Comparison of ENCODE assay signal across 8 cellular contexts in the genomic region with DNA sequence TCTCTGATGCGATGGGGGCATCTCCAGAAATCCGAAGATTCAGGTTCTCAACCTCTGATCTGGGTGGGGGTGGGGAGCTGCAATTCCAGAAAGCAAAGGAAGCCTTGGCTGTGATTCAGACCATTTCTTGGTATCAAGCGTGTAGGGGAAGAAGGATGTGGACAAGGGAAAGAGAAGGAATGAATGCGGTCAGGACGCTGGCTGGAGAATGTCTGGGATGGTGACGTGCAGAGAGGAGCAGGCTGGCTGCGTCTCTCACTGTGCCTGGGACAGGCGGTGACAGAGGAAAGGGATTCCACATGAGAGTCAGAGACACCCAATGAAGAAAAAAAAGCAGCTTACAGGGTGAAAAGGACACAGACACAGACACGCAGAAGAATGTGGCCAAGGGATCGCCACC. TPM values are rescaled to one million over a fixed set of nuclear protein-coding genes. Genes with fewer than 3 reads are reported as not detected.
DNase-seq lines count a peak whose midpoint lies in the region; ATAC-seq, FAIRE-seq and TF ChIP-seq lines count a peak whose summit lies in the region.
"Not testable (repeated sequence)": the region's sequence is repeated elsewhere in the genome, so short reads cannot be mapped to it uniquely, and the experiment has no call there.

No MANE protein-coding gene starts in this region.

- peaks cover 17% of the 10 kb centered on the region for H3K27me3 Mint-ChIP-seq in GM23338 (ENCODE audit: insufficient read depth, low read depth, poor library complexity)
- not testable (repeated sequence) for H3K27me3 Mint-ChIP-seq in astrocyte (ENCODE audit: low read depth, unreplicated experiment)

- H3K23ac ChIP-seq in mesenchymal stem cell (ENCODE audit: low read length in 2 of 2): not testable (repeated sequence)

- TF ChIP-seq POLR2A in A549 (IDR thresholded peaks at IDR 0.05; ENCODE audit: low read length): not testable (repeated sequence)

- not testable (repeated sequence) for H3K18ac ChIP-seq in mesenchymal stem cell (ENCODE audit: low read depth in 1 of 2, low read length in 2 of 2)

- H3K27ac ChIP-seq in A549 (peak overlapping the region; percentile 60 to 72; a peak in 4 of 6 replicates), HUES64 (ENCODE audit: low read depth, low read length) (peak overlapping the region; percentile 58; the same call in 1 of the 2 replicates), astrocyte (ENCODE audit: low read depth, low read length) (peak overlapping the region; percentile 38), osteoblast (ENCODE audit: low read depth, low read length) (peak overlapping the region; percentile 20)
- not testable (repeated sequence) for H3K27ac ChIP-seq in GM23338 (ENCODE audit: low read depth); mesenchymal stem cell (ENCODE audit: low read length, poor library complexity, severe bottlenecking)

- CTCF ChIA-PET in A549 (lab: Yijun Ruan, JAX): not testable (repeated sequence)

- H3K9ac ChIP-seq in HUES64 (ENCODE audit: low read depth, low read length); mesenchymal stem cell (ENCODE audit: low read length): not testable (repeated sequence)
- H3K9ac ChIP-seq in astrocyte (ENCODE audit: low read length): peak overlapping the region; percentile 6

- H2BK5ac ChIP-seq in mesenchymal stem cell (ENCODE audit: low read depth, low read length, poor library complexity, severe bottlenecking): not testable (repeated sequence)

- H3K4me2 ChIP-seq in A549 (peak overlapping the region; percentile 65), astrocyte (ENCODE audit: low read length) (peak overlapping the region; percentile 15), osteoblast (ENCODE audit: insufficient read depth, low read length) (peak overlapping the region; percentile 50)
- H3K4me2 ChIP-seq in GM23338; mesenchymal stem cell (ENCODE audit: low read length, poor library complexity, severe bottlenecking): not testable (repeated sequence)

- not testable (repeated sequence) for H2BK12ac ChIP-seq in mesenchymal stem cell (ENCODE audit: low read length in 2 of 2)

- H4K20me1 ChIP-seq in GM23338 (replicated peaks; ENCODE audit: insufficient read depth): not testable (repeated sequence)
- peaks cover 47% of the 10 kb centered on the region for H4K20me1 ChIP-seq in astrocyte (ENCODE audit: insufficient read depth, low read length)
- H4K20me1 ChIP-seq in osteoblast (ENCODE audit: insufficient read depth, low read length): peaks cover 27% of the 10 kb centered on the region

- H3K4me3 ChIP-seq in A549; GM23338; HUES64 (ENCODE audit: low read length); astrocyte (ENCODE audit: insufficient read depth, low read depth, low read length); choroid plexus epithelial cell (ENCODE audit: low read depth, low read length); fibroblast of pulmonary artery (replicated peaks; ENCODE audit: low read depth, low read length); mesenchymal stem cell (ENCODE audit: insufficient read depth in 1 of 2, low read depth in 1 of 2, low read length in 2 of 2); osteoblast (ENCODE audit: insufficient read depth, low read length): not testable (repeated sequence)

- POLR2A ChIA-PET in A549 (lab: Yijun Ruan, JAX): not testable (repeated sequence)

- not testable (repeated sequence) for H2BK15ac ChIP-seq in mesenchymal stem cell (ENCODE audit: low read depth, poor library complexity, severe bottlenecking)

- H3K9me3 Mint-ChIP-seq in GM23338: peaks cover 59% of the 10 kb centered on the region
- not testable (repeated sequence) for H3K9me3 Mint-ChIP-seq in astrocyte (ENCODE audit: unreplicated experiment)

- FAIRE-seq in A549 (lab: Jason Lieb, UNC); astrocyte (lab: Jason Lieb, UNC): not testable (repeated sequence)

- not testable (repeated sequence) for H4K8ac ChIP-seq in mesenchymal stem cell (ENCODE audit: low read length)

- not testable (repeated sequence) for H3K27me3 ChIP-seq in GM23338 (ENCODE audit: insufficient read depth); HUES64 (ENCODE audit: insufficient read depth, low read length); astrocyte (ENCODE audit: insufficient read depth, low read length); mesenchymal stem cell (ENCODE audit: control insufficient read depth in 1 of 2, insufficient read depth in 1 of 2, low read length in 2 of 2); osteoblast (ENCODE audit: insufficient read depth, low read length)

- H2BK120ac ChIP-seq in mesenchymal stem cell (ENCODE audit: low read depth, low read length): not testable (repeated sequence)

- not testable (repeated sequence) for DNase-seq in A549 (ENCODE audit: low read depth in 1 of 2, low spot score in 1 of 2); GM23338 (ENCODE audit: low spot score)
- DNase-seq in astrocyte (ENCODE audit: low read depth) (peak; percentile 84), choroid plexus epithelial cell (ENCODE audit: low read depth) (peak; percentile 13), fibroblast of pulmonary artery (ENCODE audit: low read depth) (peak; percentile 70), mesenchymal stem cell (peak; percentile 6), osteoblast (ENCODE audit: insufficient read length, low spot score, missing footprints) (peak; percentile 81)

- peaks cover 42% of the 10 kb centered on the region for H3K4me1 ChIP-seq in A549
- H3K4me1 ChIP-seq in GM23338 (ENCODE audit: insufficient read depth); astrocyte (ENCODE audit: insufficient read depth, low read length); mesenchymal stem cell (ENCODE audit: control insufficient read depth, insufficient read depth, low read depth, low read length); osteoblast (ENCODE audit: insufficient read depth, low read length): not testable (repeated sequence)
- peaks cover 14% of the 10 kb centered on the region for H3K4me1 ChIP-seq in HUES64 (ENCODE audit: insufficient read depth, low read length)

- TF ChIP-seq EP300 in A549 (IDR thresholded peaks at IDR 0.05): not testable (repeated sequence)

- H2AFZ ChIP-seq in GM23338; astrocyte (ENCODE audit: low read depth, low read length); mesenchymal stem cell (ENCODE audit: low read depth, low read length): not testable (repeated sequence)
- peak overlapping the region; percentile 33 for H2AFZ ChIP-seq in osteoblast (ENCODE audit: low read length)

- H3K9me2 ChIP-seq in GM23338 (ENCODE audit: insufficient read depth): not testable (repeated sequence)

- 79% methylated on average over 10 of the region's 10 CpGs for WGBS in A549 (ENCODE audit: missing lambda C conversion rate)
- 83% methylated on average over 10 of the region's 10 CpGs for WGBS in HUES64
- WGBS in mesenchymal stem cell: 81% methylated on average over 10 of the region's 10 CpGs

- TF ChIP-seq RAD21 in A549 (conservative IDR thresholded peaks at IDR 0.05 in 1 of 2, IDR thresholded peaks at IDR 0.05 in 1 of 2): not testable (repeated sequence)

- not testable (repeated sequence) for H3K9me3 ChIP-seq in A549; astrocyte (ENCODE audit: insufficient read depth, low read depth, low read length); mesenchymal stem cell (ENCODE audit: control insufficient read depth, low read length); osteoblast (ENCODE audit: low read depth, low read length)
- H3K9me3 ChIP-seq in HUES64 (ENCODE audit: insufficient read depth, low read depth, low read length): peaks cover 23% of the 10 kb centered on the region

- 0 out of 2 replicates have a peak, but pooled peaks cover 11% of the 10 kb centered on the region for H3F3A ChIP-seq in GM23338 (replicated peaks; ENCODE audit: low read depth)

- not testable (repeated sequence) for H3K4ac ChIP-seq in mesenchymal stem cell (ENCODE audit: low read depth in 1 of 2, low read length in 2 of 2)

- H3K79me1 ChIP-seq in mesenchymal stem cell (replicated peaks; ENCODE audit: low read length, poor library complexity, severe bottlenecking): peaks cover 27% of the 10 kb centered on the region

- H3K36me3 Mint-ChIP-seq in GM23338 (ENCODE audit: low read depth): peaks cover 72% of the 10 kb centered on the region
- H3K36me3 Mint-ChIP-seq in astrocyte (ENCODE audit: low read depth, unreplicated experiment): not testable (repeated sequence)

- peaks cover 87% of the 10 kb centered on the region for H3K79me2 ChIP-seq in GM23338 (replicated peaks; ENCODE audit: insufficient read depth)
- H3K79me2 ChIP-seq in astrocyte (ENCODE audit: insufficient read depth, low read length): peaks cover 39% of the 10 kb centered on the region
- peaks cover 43% of the 10 kb centered on the region for H3K79me2 ChIP-seq in osteoblast (ENCODE audit: insufficient read depth, low read length)

- ATAC-seq in A549, GM23338: not testable (repeated sequence)

- not testable (repeated sequence) for H2AK5ac ChIP-seq in mesenchymal stem cell (ENCODE audit: low read length, severe bottlenecking)

- H3K14ac ChIP-seq in mesenchymal stem cell (ENCODE audit: low read length in 2 of 2): not testable (repeated sequence)

- peak overlapping the region; percentile 87 for H3K27ac Mint-ChIP-seq in GM23338
- H3K27ac Mint-ChIP-seq in astrocyte (ENCODE audit: unreplicated experiment): not testable (repeated sequence)

- peaks cover 20% of the 10 kb centered on the region for H3K4me1 Mint-ChIP-seq in GM23338
- H3K4me1 Mint-ChIP-seq in astrocyte (ENCODE audit: low read depth, unreplicated experiment): peaks cover 13% of the 10 kb centered on the region

- not testable (repeated sequence) for H3K36me3 ChIP-seq in GM23338 (ENCODE audit: insufficient read depth); HUES64 (ENCODE audit: insufficient read depth, low read length); astrocyte (ENCODE audit: insufficient read depth, low read length); mesenchymal stem cell (ENCODE audit: control insufficient read depth in 1 of 2, insufficient read depth in 2 of 2, low read depth in 1 of 2, low read length in 2 of 2); osteoblast (ENCODE audit: insufficient read depth, low read length)

- not testable (repeated sequence) for TF ChIP-seq CTCF in A549 (IDR thresholded peaks at IDR 0.05); GM23338 (conservative IDR thresholded peaks at IDR 0.05; ENCODE audit: low read depth in 2 of 2); astrocyte (IDR thresholded peaks at IDR 0.05; ENCODE audit: insufficient read depth, low read depth, low read length); choroid plexus epithelial cell (conservative IDR thresholded peaks at IDR 0.05; ENCODE audit: low read depth, low read length); fibroblast of pulmonary artery (IDR thresholded peaks at IDR 0.05; ENCODE audit: low read length, missing control alignments); osteoblast (IDR thresholded peaks at IDR 0.05; ENCODE audit: extremely low read depth, low read depth, low read length)

- peak overlapping the region; percentile 3; the same call in 1 of the 3 replicates for H3K4me3 Mint-ChIP-seq in GM23338
- not testable (repeated sequence) for H3K4me3 Mint-ChIP-seq in astrocyte (ENCODE audit: unreplicated experiment)

- not testable (repeated sequence) for H4K91ac ChIP-seq in mesenchymal stem cell (ENCODE audit: low read length)

RNA-seq across cellular contexts. Expression of gene DHRSX, which starts 37.3 kb away (rescaled TPM):
- polyA plus RNA-seq in A549 (2011; rRNA removed) (56.3 and 71.6 TPM in 2 replicates), A549 (2017; fragmentation: RNase III; extraction: RNeasy Plus Mini Kit Qiagen cat#74134 plus additional on column Dnase treatment) (26.2 to 32.1 TPM (median 29.7 TPM) in 3 replicates), GM23338 (2016; fragmentation: Nextera tagmentation; extraction: Ambion mirVana) (43.0 and 44.3 TPM in 2 replicates)
- 59.4 and 59.7 TPM in 2 replicates for polyA plus RNA-seq in A549 (2012; cell fraction: cytosol; rRNA removed)
- polyA plus RNA-seq in A549 (2012; cell fraction: nucleus; rRNA removed): 43.1 and 45.8 TPM in 2 replicates
- polyA minus RNA-seq in A549 (2011; rRNA and poly(A)+ RNA removed): 56.4 and 62.1 TPM in 2 replicates
- total RNA-seq in GM23338 (2014; rRNA removed; shearing (Covaris generic)): 18.5 and 33.9 TPM in 2 replicates
- polyA plus RNA-seq in HUES64 (2013, experiment 1 of 2): 25.8 TPM
- polyA plus RNA-seq in HUES64 (2013, experiment 2 of 2): 37.3 TPM
- total RNA-seq in astrocyte (28.4 and 30.4 TPM in 2 replicates), osteoblast (37.6 and 38.3 TPM in 2 replicates)
- polyA plus RNA-seq in mesenchymal stem cell (2013, experiment 1 of 2): 30.6 TPM
- 31.1 TPM for polyA plus RNA-seq in mesenchymal stem cell (2013, experiment 2 of 2)

RNA-seq across cellular contexts. Expression of gene ZBED1, which starts 37.3 kb away (rescaled TPM):
- polyA plus RNA-seq in A549 (2011; rRNA removed) (21.1 and 21.9 TPM in 2 replicates), A549 (2017; fragmentation: RNase III; extraction: RNeasy Plus Mini Kit Qiagen cat#74134 plus additional on column Dnase treatment) (17.0 to 19.7 TPM (median 18.9 TPM) in 3 replicates), GM23338 (2016; fragmentation: Nextera tagmentation; extraction: Ambion mirVana) (16.1 and 16.4 TPM in 2 replicates)
- 25.2 and 37.3 TPM in 2 replicates for polyA plus RNA-seq in A549 (2012; cell fraction: cytosol; rRNA removed)
- polyA plus RNA-seq in A549 (2012; cell fraction: nucleus; rRNA removed): 23.5 and 26.6 TPM in 2 replicates
- polyA minus RNA-seq in A549 (2011; rRNA and poly(A)+ RNA removed): 19.4 and 25.5 TPM in 2 replicates
- total RNA-seq in GM23338 (2014; rRNA removed; shearing (Covaris generic)): 43.8 and 45.0 TPM in 2 replicates
- 25.3 TPM for polyA plus RNA-seq in HUES64 (2013, experiment 1 of 2)
- polyA plus RNA-seq in HUES64 (2013, experiment 2 of 2): 26.4 TPM
- total RNA-seq in astrocyte (19.9 and 21.3 TPM in 2 replicates), osteoblast (52.2 and 57.2 TPM in 2 replicates)
- 13.8 TPM for polyA plus RNA-seq in mesenchymal stem cell (2013, experiment 1 of 2)
- 14.2 TPM for polyA plus RNA-seq in mesenchymal stem cell (2013, experiment 2 of 2)
